ENCODE assay signal across 24 cellular contexts in the genomic region with DNA sequence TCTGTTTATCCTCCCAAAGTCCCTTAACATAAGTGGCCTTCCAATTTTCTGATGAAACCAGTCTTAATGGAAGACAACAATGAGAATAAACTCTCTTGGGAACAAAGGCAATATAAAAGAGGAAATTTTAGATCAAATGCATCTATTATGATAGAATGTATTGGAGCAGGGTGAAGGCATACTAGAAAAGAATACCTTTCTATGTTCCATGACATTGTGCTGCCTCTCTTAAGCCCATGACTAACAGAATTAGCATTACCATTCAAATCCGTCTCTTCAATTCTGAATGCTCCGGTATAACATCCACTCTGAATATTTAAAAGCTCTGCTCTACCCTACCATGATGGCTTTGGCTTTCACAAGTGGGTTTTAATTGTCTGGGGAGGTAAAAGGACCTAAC.
"Had no signal": no experiment of that assay in that cellular context is flagged by ENCODE, and none has a peak within 500 bp of the region (broad histone marks: within the 10 kb centered on the region; RNA-seq: fewer than 3 reads in every experiment).

No MANE protein-coding gene starts in this region.

- H3K27me3 ChIP-seq: breast epithelium, colonic mucosa, MG63 had no signal

- H3K9me3 Mint-ChIP-seq: activated naive CD8-positive, alpha-beta T cell treated with anti-CD3 and anti-CD28 coated beads, Interleukin-2, amount 10 ng/mL, durations not matched to agents 7 days and 5 days had no signal

- H3K4me1 Mint-ChIP-seq: activated naive CD8-positive, alpha-beta T cell treated with anti-CD3 and anti-CD28 coated beads, Interleukin-2, amount 10 ng/mL, durations not matched to agents 7 days and 5 days had no signal

- ATAC-seq: activated CD8-positive, alpha-beta T cell treated with anti-CD3 and anti-CD28 coated beads, Interleukin-2, amount 10 ng/mL, durations not matched to agents 7 days and 5 days had no signal

- H3K27ac Mint-ChIP-seq: activated CD8-positive, alpha-beta T cell treated with anti-CD3 and anti-CD28 coated beads, Interleukin-2, amount 10 ng/mL, durations not matched to agents 7 days and 5 days; activated naive CD8-positive, alpha-beta T cell treated with anti-CD3 and anti-CD28 coated beads, Interleukin-2, amount 10 ng/mL, durations not matched to agents 7 days and 5 days; T-helper 1 cell treated with Interleukin-12 subunit alpha and Interleukin-12 subunit beta and Interleukin-4 antibody, amounts not matched to agents 30 μg/mL and 1 μg/mL, for 36 hours had no signal

- H3K36me3 Mint-ChIP-seq: activated naive CD8-positive, alpha-beta T cell treated with anti-CD3 and anti-CD28 coated beads, Interleukin-2, amount 10 ng/mL, durations not matched to agents 7 days and 5 days had no signal

- H3K36me3 ChIP-seq: breast epithelium, colonic mucosa, MG63 had no signal

- H3K27me3 Mint-ChIP-seq: activated naive CD8-positive, alpha-beta T cell treated with anti-CD3 and anti-CD28 coated beads, Interleukin-2, amount 10 ng/mL, durations not matched to agents 7 days and 5 days had no signal

- H3K4me3 ChIP-seq: breast epithelium, colonic mucosa, MG63, PC-9 had no signal

- H3K4me3 Mint-ChIP-seq: activated CD8-positive, alpha-beta T cell treated with anti-CD3 and anti-CD28 coated beads, Interleukin-2, amount 10 ng/mL, durations not matched to agents 7 days and 5 days; activated naive CD8-positive, alpha-beta T cell treated with anti-CD3 and anti-CD28 coated beads, Interleukin-2, amount 10 ng/mL, durations not matched to agents 7 days and 5 days; T-helper 1 cell treated with Interleukin-12 subunit alpha and Interleukin-12 subunit beta and Interleukin-4 antibody, amounts not matched to agents 30 μg/mL and 1 μg/mL, for 36 hours had no signal

- DNase-seq: activated CD4-positive, alpha-beta T cell treated with anti-CD3 and anti-CD28 coated beads for 48 hours; activated CD4-positive, alpha-beta T cell treated with anti-CD3 and anti-CD28 coated beads, Interleukin-2, amount 50 U/mL, for 4 hours; activated CD4-positive, CD25-positive, alpha-beta regulatory T cell treated with anti-CD3 and anti-CD28 coated beads, Interleukin-2, amount 50 U/mL, for 72 hours; activated CD8-positive, alpha-beta memory T cell treated with anti-CD3 and anti-CD28 coated beads, Interleukin-2, amount 50 U/mL, for 48 hours; activated CD8-positive, alpha-beta T cell treated with anti-CD3 and anti-CD28 coated beads, Interleukin-2, amount 10 ng/mL, durations not matched to agents 7 days and 5 days; activated naive CD4-positive, alpha-beta T cell treated with anti-CD3 and anti-CD28 coated beads, Interleukin-2, amount 50 U/mL, for 16 hours; activated naive CD8-positive, alpha-beta T cell treated with anti-CD3 and anti-CD28 coated beads, Interleukin-2, amount 10 ng/mL, durations not matched to agents 7 days and 5 days; activated T-cell treated with anti-CD3 and anti-CD28 coated beads, Interleukin-2, amount 50 U/mL, for 1 hour; aorta; caudate nucleus; colonic mucosa; MG63; MV-4-11; NCI-H1105; NCI-H146; NCI-H2029 treated with DMSO at 0.1 percent for 48 hours; NCI-H2171; NCI-H2227 treated with DMSO at 0.1 percent for 48 hours; NCI-H510A; NCI-H526 treated with DMSO at 0.1 percent for 48 hours; PC-9; SHP77 treated with DMSO at 0.1 percent for 48 hours had no signal
